In genomic region chr3:39149059-39149455, GRCh38 we compare ENCODE assay signal across 8 cellular contexts. TPM values are rescaled to one million over a fixed set of nuclear protein-coding genes. Genes with fewer than 3 reads are reported as not detected.
DNase-seq lines count a peak whose midpoint lies in the region; ATAC-seq and TF ChIP-seq lines count a peak whose summit lies in the region.

No MANE protein-coding gene starts in this region.

- DNase-seq in activated T-cell treated with anti-CD3 and anti-CD28 coated beads, Interleukin-2, amount 50 U/mL, for 72 hours, result no peak
- DNase-seq in activated T-cell treated with anti-CD3 and anti-CD28 coated beads, Interleukin-2, amount 50 U/mL, for 1 hour, result no peak
- DNase-seq in activated T-helper 2 cell treated with anti-CD3 and anti-CD28 coated beads, Interferon-gamma antibody, Interleukin-2, Interleukin-4, amounts not matched to agents 10 μg/mL and 5 μg/mL and 100 μg/mL, durations not matched to agents 14 hours and 24 hours and 36 hours (ENCODE audit: low spot score), result no peak
- DNase-seq in right lobe of liver (no peak), tibial artery (no peak), COLO829 (ENCODE audit: low spot score) (no peak), NCI-H2029 (lab: John Stamatoyannopoulos, UW) (no peak)

- H3K4me3 ChIP-seq in right lobe of liver (no peak overlapping the region), tibial artery (peak overlapping the region in 1 of 2 donors; percentile 94)

- TF ChIP-seq CTCF in right lobe of liver (IDR thresholded peaks at IDR 0.05) (no peak), tibial artery (IDR thresholded peaks at IDR 0.05) (no peak)

- H3K9me3 Mint-ChIP-seq in activated T-cell treated with anti-CD3 and anti-CD28 coated beads, Interleukin-2, amount 50 U/mL, for 72 hours, result no peaks in the 10 kb centered on the region
- no peaks in the 10 kb centered on the region for H3K9me3 Mint-ChIP-seq in activated T-helper 2 cell treated with anti-CD3 and anti-CD28 coated beads, Interferon-gamma antibody, Interleukin-2, Interleukin-4, amounts not matched to agents 10 μg/mL and 5 μg/mL and 100 μg/mL, durations not matched to agents 14 hours and 24 hours and 36 hours

- H3K36me3 Mint-ChIP-seq in activated T-cell treated with anti-CD3 and anti-CD28 coated beads, Interleukin-2, amount 50 U/mL, for 72 hours (ENCODE audit: insufficient read depth in 2 of 2), result peaks cover 42 to 48% of the 10 kb centered on the region in 2 donors
- H3K36me3 Mint-ChIP-seq in activated T-helper 2 cell treated with anti-CD3 and anti-CD28 coated beads, Interferon-gamma antibody, Interleukin-2, Interleukin-4, amounts not matched to agents 10 μg/mL and 5 μg/mL and 100 μg/mL, durations not matched to agents 14 hours and 24 hours and 36 hours (ENCODE audit: low read depth), result peaks cover 86% of the 10 kb centered on the region

- intact Hi-C loops in activated T-helper 2 cell treated with anti-CD3 and anti-CD28 coated beads, Interferon-gamma antibody, Interleukin-2, Interleukin-4, amounts not matched to agents 10 μg/mL and 5 μg/mL and 100 μg/mL, durations not matched to agents 14 hours and 24 hours and 36 hours (cut with micrococcal nuclease), result no loop called here
- intact Hi-C loops in right lobe of liver (cut with DNase I), result no loop called here
- intact Hi-C loops in tibial artery (cut with DNase I; ENCODE audit: low total_unique reads), result no loop called here

- WGBS in right lobe of liver (ENCODE audit: insufficient coverage, low coverage, low lambda C conversion rate, missing lambda C conversion rate), result 49% methylated on average over 4 of the region's 4 CpGs

- peak overlapping the region; percentile 97 for H3K27ac Mint-ChIP-seq in activated T-cell treated with anti-CD3 and anti-CD28 coated beads, Interleukin-2, amount 50 U/mL, for 72 hours
- peak overlapping the region; percentile 94 for H3K27ac Mint-ChIP-seq in activated T-helper 2 cell treated with anti-CD3 and anti-CD28 coated beads, Interferon-gamma antibody, Interleukin-2, Interleukin-4, amounts not matched to agents 10 μg/mL and 5 μg/mL and 100 μg/mL, durations not matched to agents 14 hours and 24 hours and 36 hours

- H3K9me3 ChIP-seq in right lobe of liver (no peaks in the 10 kb centered on the region), tibial artery (no peaks in the 10 kb centered on the region)

- H3K36me3 ChIP-seq in right lobe of liver, result peaks cover 10 to 25% (median 17%) of the 10 kb centered on the region in 4 donors
- peaks cover 13 to 26% (median 26%) of the 10 kb centered on the region in 3 donors for H3K36me3 ChIP-seq in tibial artery

- H3K27me3 Mint-ChIP-seq in activated T-cell treated with anti-CD3 and anti-CD28 coated beads, Interleukin-2, amount 50 U/mL, for 72 hours (ENCODE audit: low read depth), result no peaks in the 10 kb centered on the region
- H3K27me3 Mint-ChIP-seq in activated T-helper 2 cell treated with anti-CD3 and anti-CD28 coated beads, Interferon-gamma antibody, Interleukin-2, Interleukin-4, amounts not matched to agents 10 μg/mL and 5 μg/mL and 100 μg/mL, durations not matched to agents 14 hours and 24 hours and 36 hours (ENCODE audit: low read depth), result no peaks in the 10 kb centered on the region

- peaks cover 79% of the 10 kb centered on the region for H3K4me1 Mint-ChIP-seq in activated T-cell treated with anti-CD3 and anti-CD28 coated beads, Interleukin-2, amount 50 U/mL, for 72 hours (ENCODE audit: low read depth)
- H3K4me1 Mint-ChIP-seq in activated T-helper 2 cell treated with anti-CD3 and anti-CD28 coated beads, Interferon-gamma antibody, Interleukin-2, Interleukin-4, amounts not matched to agents 10 μg/mL and 5 μg/mL and 100 μg/mL, durations not matched to agents 14 hours and 24 hours and 36 hours (ENCODE audit: low read depth), result peaks cover 60% of the 10 kb centered on the region

- H3K27ac ChIP-seq in right lobe of liver (peak overlapping the region; percentile 46 to 99 (median 70)), tibial artery (peak overlapping the region; percentile 98 to 100)

- TF ChIP-seq POLR2A in right lobe of liver (IDR thresholded peaks at IDR 0.05), result no peak

- peak overlapping the region; percentile 93 to 94 for H3K4me3 Mint-ChIP-seq in activated T-cell treated with anti-CD3 and anti-CD28 coated beads, Interleukin-2, amount 50 U/mL, for 72 hours
- H3K4me3 Mint-ChIP-seq in activated T-helper 2 cell treated with anti-CD3 and anti-CD28 coated beads, Interferon-gamma antibody, Interleukin-2, Interleukin-4, amounts not matched to agents 10 μg/mL and 5 μg/mL and 100 μg/mL, durations not matched to agents 14 hours and 24 hours and 36 hours (ENCODE audit: low read depth), result peak overlapping the region; percentile 89

- H3K27me3 ChIP-seq in right lobe of liver, result no peaks in the 10 kb centered on the region
- H3K27me3 ChIP-seq in tibial artery, result no peaks in the 10 kb centered on the region

- ATAC-seq in activated T-cell treated with anti-CD3 and anti-CD28 coated beads, Interleukin-2, amount 50 U/mL, for 72 hours (replicated peaks in 1 of 2), result no peak
- ATAC-seq in right lobe of liver (no peak), GM21367 (IDR thresholded peaks at IDR 0.05; ENCODE audit: unreplicated experiment) (no peak)

- H3K4me1 ChIP-seq in right lobe of liver (peaks cover 0 to 67% (median 27%) of the 10 kb centered on the region in 4 donors), tibial artery (peaks cover 0 to 76% (median 67%) of the 10 kb centered on the region in 4 donors)

RNA-seq across cellular contexts. Expression of gene CSRNP1, which starts 4.3 kb away (rescaled TPM):
- total RNA-seq in activated T-cell treated with anti-CD3 and anti-CD28 coated beads, Interleukin-2, amount 50 U/mL, for 72 hours, result 10 to 100 TPM; 68.7 to 81.3 TPM
- total RNA-seq in activated T-helper 2 cell treated with anti-CD3 and anti-CD28 coated beads, Interferon-gamma antibody, Interleukin-2, Interleukin-4, amounts not matched to agents 10 μg/mL and 5 μg/mL and 100 μg/mL, durations not matched to agents 14 hours and 24 hours and 36 hours, result 54.0 and 55.4 TPM in 2 replicates
- total RNA-seq in right lobe of liver, result 10 to 100 TPM in 5 of 6 experiments, 1 to 10 TPM in 1; 6.7 to 43.4 (median 17.4) TPM

RNA-seq across cellular contexts. Expression of gene TTC21A, which starts 41.6 kb away (rescaled TPM):
- total RNA-seq in activated T-cell treated with anti-CD3 and anti-CD28 coated beads, Interleukin-2, amount 50 U/mL, for 72 hours, result 1 to 10 TPM; 2.0 to 2.2 TPM
- 0.55 TPM in 2 replicates for total RNA-seq in activated T-helper 2 cell treated with anti-CD3 and anti-CD28 coated beads, Interferon-gamma antibody, Interleukin-2, Interleukin-4, amounts not matched to agents 10 μg/mL and 5 μg/mL and 100 μg/mL, durations not matched to agents 14 hours and 24 hours and 36 hours
- total RNA-seq in right lobe of liver, result 1 to 10 TPM; 1.4 to 3.5 (median 2.5) TPM

RNA-seq across cellular contexts. Expression of gene GORASP1, which starts 41.6 kb away (rescaled TPM):
- 10 to 100 TPM; 20.0 to 24.5 TPM for total RNA-seq in activated T-cell treated with anti-CD3 and anti-CD28 coated beads, Interleukin-2, amount 50 U/mL, for 72 hours
- 31.8 and 32.6 TPM in 2 replicates for total RNA-seq in activated T-helper 2 cell treated with anti-CD3 and anti-CD28 coated beads, Interferon-gamma antibody, Interleukin-2, Interleukin-4, amounts not matched to agents 10 μg/mL and 5 μg/mL and 100 μg/mL, durations not matched to agents 14 hours and 24 hours and 36 hours
- total RNA-seq in right lobe of liver, result 10 to 100 TPM; 27.8 to 35.5 (median 33.1) TPM

RNA-seq across cellular contexts. Expression of gene XIRP1, which starts 43.3 kb away (rescaled TPM):
- under 1 TPM; 0.09 to 0.10 TPM for total RNA-seq in activated T-cell treated with anti-CD3 and anti-CD28 coated beads, Interleukin-2, amount 50 U/mL, for 72 hours
- 4.3 and 4.7 TPM in 2 replicates for total RNA-seq in activated T-helper 2 cell treated with anti-CD3 and anti-CD28 coated beads, Interferon-gamma antibody, Interleukin-2, Interleukin-4, amounts not matched to agents 10 μg/mL and 5 μg/mL and 100 μg/mL, durations not matched to agents 14 hours and 24 hours and 36 hours
- total RNA-seq in right lobe of liver, result under 1 TPM in 5 of 6 experiments, not detected in 1; 0.05 to 0.43 (median 0.07) TPM
